Comparison of ENCODE assay signal across 10 cellular contexts in the genomic region with DNA sequence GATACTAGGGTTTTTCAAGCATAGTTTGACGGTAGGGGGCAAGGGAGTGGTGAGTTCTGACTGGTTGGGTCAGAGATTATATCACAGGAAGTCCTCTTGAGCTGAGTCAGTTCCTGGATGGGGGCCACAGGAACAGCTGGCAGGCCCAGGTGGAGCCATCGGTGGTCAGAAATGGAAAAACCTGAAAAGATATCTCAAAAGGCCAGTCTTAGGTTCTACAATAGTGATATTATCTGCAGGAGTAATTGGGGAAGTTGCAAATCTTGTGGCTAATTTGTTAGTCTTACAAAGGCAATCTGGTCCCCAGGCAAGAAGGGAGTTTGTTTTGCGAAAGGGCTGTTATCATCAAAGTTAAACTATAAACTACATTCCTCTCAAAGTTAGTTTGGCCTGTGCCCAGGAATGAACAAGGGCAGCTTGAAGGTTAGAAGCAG.
A peak's percentile ranks its signal among the peaks of the same experiment; 100 is the strongest.
DNase-seq lines count a peak whose midpoint lies in the region; ATAC-seq and TF ChIP-seq lines count a peak whose summit lies in the region.
"Had no signal": no experiment of that assay in that cellular context is flagged by ENCODE, and none has a peak within 500 bp of the region (broad histone marks: within the 10 kb centered on the region; RNA-seq: fewer than 3 reads in every experiment).

No MANE protein-coding gene starts in this region.

- H3K27ac ChIP-seq in foreskin keratinocyte: no peak overlapping the region

- H3K27me3 ChIP-seq in foreskin keratinocyte: no peaks in the 10 kb centered on the region

- DNase-seq in DMS 273 treated with DMSO at 0.1 percent for 48 hours (lab: John Stamatoyannopoulos, UW) (peak; percentile 33), M059J (ENCODE audit: low read depth) (peak; percentile 76), foreskin keratinocyte (peak in 1 of 2 donors; percentile 33), cerebellar cortex (ENCODE audit: low spot score) (no peak), medulla oblongata (ENCODE audit: extremely low spot score) (no peak)
- no peak for DNase-seq in activated naive CD4-positive, alpha-beta T cell treated with Interleukin-2 at 50 U/mL for 16 hours
- DNase-seq: activated CD4-positive, alpha-beta T cell treated with anti-CD3 and anti-CD28 coated beads for 1 hour; NCI-H345 had no signal

- TF ChIP-seq CTCF in foreskin keratinocyte (conservative IDR thresholded peaks at IDR 0.05): peak; percentile 4

- no peaks in the 10 kb centered on the region for H3K4me1 ChIP-seq in foreskin keratinocyte

- peak; percentile 57 for ATAC-seq in GM21515 (IDR thresholded peaks at IDR 0.05; ENCODE audit: unreplicated experiment)
- peak; percentile 41 for ATAC-seq in foreskin keratinocyte
- ATAC-seq in GM19328 (IDR thresholded peaks at IDR 0.05; ENCODE audit: unreplicated experiment): no peak

Comparison
In these comparisons a context has a peak if more than half of its experiments do, and no peak if none do; other contexts are left out.
1. DNase-seq: peak in DMS 273 treated with DMSO at 0.1 percent for 48 hours (single experiment) and M059J (single experiment); none in cerebellar cortex (single experiment), activated naive CD4-positive, alpha-beta T cell treated with Interleukin-2 at 50 U/mL for 16 hours (single experiment) and medulla oblongata (single experiment).